Comparison of ENCODE assay signal across 35 cellular contexts in genomic region chr1:229087906-229088305, GRCh38.
"Had no signal": no experiment of that assay in that cellular context is flagged by ENCODE, and none has a peak within 500 bp of the region (broad histone marks: within the 10 kb centered on the region; RNA-seq: fewer than 3 reads in every experiment).

No MANE protein-coding gene starts in this region.

- ATAC-seq: activated T-cell treated with anti-CD3 and anti-CD28 coated beads, Interleukin-2, amount 50 U/mL, for 4 hours; activated T-helper 17 cell treated with anti-CD3 and anti-CD28 coated beads, Interleukin-2, amount 50 U/mL, for 72 hours; left colon; naive thymus-derived CD4-positive, alpha-beta T cell; pancreas; upper lobe of right lung had no signal

- FAIRE-seq: endometrium, keratinocyte, pancreas, small intestine had no signal

- H3K9me3 ChIP-seq: pancreas, prostate gland, upper lobe of right lung had no signal

- H3K4me1 Mint-ChIP-seq: activated T-helper 17 cell treated with anti-CD3 and anti-CD28 coated beads, Interleukin-2, amount 50 U/mL, for 72 hours; central memory CD8-positive, alpha-beta T cell had no signal

- H3K27me3 ChIP-seq: breast epithelium, pancreas, sigmoid colon, upper lobe of right lung had no signal

- H3K4me3 Mint-ChIP-seq: activated CD4-positive, alpha-beta memory T cell treated with anti-CD3 and anti-CD28 coated beads for 36 hours; activated CD4-positive, alpha-beta T cell treated with anti-CD3 and anti-CD28 coated beads, Interleukin-2, amount 10 ng/mL, durations not matched to agents 24 days and 14 days; activated T-cell treated with anti-CD3 and anti-CD28 coated beads, Interleukin-2, amount 50 U/mL, for 4 hours; activated T-helper 17 cell treated with anti-CD3 and anti-CD28 coated beads, Interleukin-2, amount 50 U/mL, for 72 hours; central memory CD8-positive, alpha-beta T cell; mesothelial cell of epicardium; naive thymus-derived CD4-positive, alpha-beta T cell; T-helper 1 cell treated with Interleukin-12 subunit alpha and Interleukin-12 subunit beta and Interleukin-4 antibody, amounts not matched to agents 30 μg/mL and 1 μg/mL, for 36 hours had no signal

- H3K27ac Mint-ChIP-seq: activated CD4-positive, alpha-beta memory T cell treated with anti-CD3 and anti-CD28 coated beads for 36 hours; activated CD4-positive, alpha-beta T cell treated with anti-CD3 and anti-CD28 coated beads, Interleukin-2, amount 10 ng/mL, durations not matched to agents 24 days and 14 days; activated T-helper 17 cell treated with anti-CD3 and anti-CD28 coated beads, Interleukin-2, amount 50 U/mL, for 72 hours; mesothelial cell of epicardium; naive thymus-derived CD4-positive, alpha-beta T cell; T-helper 1 cell treated with Interleukin-12 subunit alpha and Interleukin-12 subunit beta and Interleukin-4 antibody, amounts not matched to agents 30 μg/mL and 1 μg/mL, for 36 hours had no signal

- H3K36me3 ChIP-seq: breast epithelium, esophagus squamous epithelium, pancreas, prostate gland, sigmoid colon, upper lobe of right lung, WERI-Rb-1 had no signal

- H3K27ac ChIP-seq: breast epithelium, epithelial cell of prostate, esophagus squamous epithelium, pancreas, prostate gland, sigmoid colon, upper lobe of right lung, WERI-Rb-1 had no signal

- H3K4me3 ChIP-seq: breast epithelium, esophagus squamous epithelium, pancreas, prostate gland, sigmoid colon, upper lobe of right lung had no signal

- DNase-seq: activated CD4-positive, alpha-beta memory T cell treated with anti-CD3 and anti-CD28 coated beads for 36 hours; activated CD4-positive, alpha-beta T cell treated with anti-CD3 and anti-CD28 coated beads, Interleukin-2, amount 10 ng/mL, durations not matched to agents 24 days and 14 days; activated CD4-positive, CD25-positive, alpha-beta regulatory T cell treated with anti-CD3 and anti-CD28 coated beads, Interleukin-2, amount 50 U/mL, for 72 hours; activated gamma-delta T cell treated with Interleukin-2 at 50 U/mL for 16 hours; activated naive CD4-positive, alpha-beta T cell treated with anti-CD3 and anti-CD28 coated beads, Interleukin-2, amount 50 U/mL, for 16 hours; activated T-cell treated with anti-CD3 and anti-CD28 coated beads, Interleukin-2, amount 50 U/mL, for 4 hours; amniotic stem cell; dermis blood vessel endothelial cell; effector CD4-positive, alpha-beta T cell; esophagus squamous epithelium; foreskin melanocyte; left colon; naive thymus-derived CD4-positive, alpha-beta T cell; nucleus accumbens; retina; sigmoid colon; small intestine; stimulated activated CD4-positive, alpha-beta T cell treated with anti-CD3 and anti-CD28 coated beads, Interleukin-1b, Interleukin-23, amount 100 ng/mL, for 48 hours; stimulated activated CD4-positive, alpha-beta T cell treated with anti-CD3 and anti-CD28 coated beads, Interleukin-4, amount 100 ng/mL, for 4 hours; stimulated activated CD8-positive, alpha-beta memory T cell treated with anti-CD3 and anti-CD28 coated beads, Interleukin-4, amount 100 ng/mL, for 48 hours; stimulated activated naive CD4-positive, alpha-beta T cell; SW 1271; T1000; upper lobe of right lung; WERI-Rb-1 had no signal
